1 cellular context compared by ENCODE assay signal in the genomic region with DNA sequence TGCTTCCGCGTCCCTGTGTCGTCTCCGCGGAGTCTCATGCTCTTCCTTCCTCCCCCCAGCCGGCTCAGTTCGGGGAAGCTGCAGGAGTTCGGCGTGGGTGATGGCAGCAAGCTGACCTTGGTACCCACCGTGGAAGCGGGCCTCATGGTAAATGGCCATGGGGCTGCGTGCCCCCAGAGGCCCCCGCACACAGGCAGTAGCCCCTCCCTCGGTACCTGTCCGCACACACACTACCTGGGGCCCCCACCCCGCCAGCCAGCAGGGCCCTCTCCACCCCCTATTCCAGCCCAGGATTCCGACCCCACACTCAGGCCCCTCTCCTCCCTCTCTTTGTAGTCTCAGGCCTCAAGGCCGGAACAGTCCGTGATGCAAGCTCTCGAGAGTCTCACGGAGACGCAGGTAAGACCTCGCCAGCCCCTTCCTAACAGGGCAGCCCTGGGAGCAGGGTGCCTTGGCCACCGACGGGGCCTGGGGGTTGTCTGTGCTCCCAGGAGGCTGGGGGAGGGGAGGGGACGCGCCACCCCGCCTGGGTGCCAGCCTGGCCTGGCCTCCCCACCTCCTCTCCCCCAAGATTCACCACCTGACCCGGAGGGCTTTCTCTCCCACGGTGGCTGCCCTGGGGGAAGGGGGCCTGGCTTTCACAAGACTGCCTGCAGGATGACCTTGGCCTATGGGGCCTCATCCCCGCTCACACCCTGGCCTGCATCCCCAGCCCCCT.
TF ChIP-seq lines count a peak whose summit lies in the region.

No MANE protein-coding gene starts in this region.

TF ChIP-seq in K562, 482 proteins besides CTCF, POLR2A, EP300 and RAD21 (continued from another document and continues in another):
- TF ChIP-seq, protein P1, sequence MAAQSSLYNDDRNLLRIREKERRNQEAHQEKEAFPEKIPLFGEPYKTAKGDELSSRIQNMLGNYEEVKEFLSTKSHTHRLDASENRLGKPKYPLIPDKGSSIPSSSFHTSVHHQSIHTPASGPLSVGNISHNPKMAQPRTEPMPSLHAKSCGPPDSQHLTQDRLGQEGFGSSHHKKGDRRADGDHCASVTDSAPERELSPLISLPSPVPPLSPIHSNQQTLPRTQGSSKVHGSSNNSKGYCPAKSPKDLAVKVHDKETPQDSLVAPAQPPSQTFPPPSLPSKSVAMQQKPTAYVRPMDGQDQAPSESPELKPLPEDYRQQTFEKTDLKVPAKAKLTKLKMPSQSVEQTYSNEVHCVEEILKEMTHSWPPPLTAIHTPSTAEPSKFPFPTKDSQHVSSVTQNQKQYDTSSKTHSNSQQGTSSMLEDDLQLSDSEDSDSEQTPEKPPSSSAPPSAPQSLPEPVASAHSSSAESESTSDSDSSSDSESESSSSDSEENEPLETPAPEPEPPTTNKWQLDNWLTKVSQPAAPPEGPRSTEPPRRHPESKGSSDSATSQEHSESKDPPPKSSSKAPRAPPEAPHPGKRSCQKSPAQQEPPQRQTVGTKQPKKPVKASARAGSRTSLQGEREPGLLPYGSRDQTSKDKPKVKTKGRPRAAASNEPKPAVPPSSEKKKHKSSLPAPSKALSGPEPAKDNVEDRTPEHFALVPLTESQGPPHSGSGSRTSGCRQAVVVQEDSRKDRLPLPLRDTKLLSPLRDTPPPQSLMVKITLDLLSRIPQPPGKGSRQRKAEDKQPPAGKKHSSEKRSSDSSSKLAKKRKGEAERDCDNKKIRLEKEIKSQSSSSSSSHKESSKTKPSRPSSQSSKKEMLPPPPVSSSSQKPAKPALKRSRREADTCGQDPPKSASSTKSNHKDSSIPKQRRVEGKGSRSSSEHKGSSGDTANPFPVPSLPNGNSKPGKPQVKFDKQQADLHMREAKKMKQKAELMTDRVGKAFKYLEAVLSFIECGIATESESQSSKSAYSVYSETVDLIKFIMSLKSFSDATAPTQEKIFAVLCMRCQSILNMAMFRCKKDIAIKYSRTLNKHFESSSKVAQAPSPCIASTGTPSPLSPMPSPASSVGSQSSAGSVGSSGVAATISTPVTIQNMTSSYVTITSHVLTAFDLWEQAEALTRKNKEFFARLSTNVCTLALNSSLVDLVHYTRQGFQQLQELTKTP (IDR thresholded peaks at IDR 0.05; ENCODE audit: low read depth in 1 of 2, partially characterized antibody in 2 of 2) = peak in 1 of 2 experiments; percentile 29
- TF ChIP-seq ZNF444 (CRISPR knock-in tag; IDR thresholded peaks at IDR 0.05) (peak; percentile 68; the same call in 1 of the 2 replicates), LARP7 (IDR thresholded peaks at IDR 0.05) (no peak), ZNF165 (CRISPR knock-in tag; IDR thresholded peaks at IDR 0.05; ENCODE audit: borderline replicate concordance) (no peak), GTF2A2 (tag; IDR thresholded peaks at IDR 0.05) (no peak), RBM15 (IDR thresholded peaks at IDR 0.05; ENCODE audit: insufficient read depth, low read length) (no peak), MAZ (CRISPR knock-in tag; conservative IDR thresholded peaks at IDR 0.05 in 1 of 2, IDR thresholded peaks at IDR 0.05 in 1 of 2) (peak in 1 of 2 experiments; percentile 7; a peak in 2 of 4 replicates), SMAD1 (IDR thresholded peaks at IDR 0.05; ENCODE audit: low read depth, low read length, partially characterized antibody) (no peak), BRCA1 (IDR thresholded peaks at IDR 0.05) (no peak), BRCA1 (CRISPR knock-in tag; IDR thresholded peaks at IDR 0.05) (no peak), ZNF507 (tag; conservative IDR thresholded peaks at IDR 0.05) (no peak), WHSC1 (IDR thresholded peaks at IDR 0.05; ENCODE audit: low read length) (no peak), ZNF431 (CRISPR knock-in tag; IDR thresholded peaks at IDR 0.05) (no peak), GTF2F1 (IDR thresholded peaks at IDR 0.05; ENCODE audit: low read depth, low read length) (no peak), EWSR1 (IDR thresholded peaks at IDR 0.05; ENCODE audit: borderline replicate concordance, low read depth, partially characterized antibody) (no peak), RBM22 (IDR thresholded peaks at IDR 0.05; ENCODE audit: low read depth, low read length, poor library complexity, severe bottlenecking) (no peak), TSC22D4 (tag; IDR thresholded peaks at IDR 0.05) (no peak), RNF2 (IDR thresholded peaks at IDR 0.05) (peak; percentile 46; the same call in 1 of the 2 replicates), SMAD4 (CRISPR knock-in tag; conservative IDR thresholded peaks at IDR 0.05) (peak; percentile 78), MTA3 (IDR thresholded peaks at IDR 0.05; ENCODE audit: borderline replicate concordance) (no peak), CEBPG (CRISPR knock-in tag; IDR thresholded peaks at IDR 0.05) (no peak), CEBPG (tag; conservative IDR thresholded peaks at IDR 0.05 in 1 of 2, IDR thresholded peaks at IDR 0.05 in 1 of 2) (no peak), SRSF1 (IDR thresholded peaks at IDR 0.05; ENCODE audit: low read depth, low read length) (no peak), HDAC1 (IDR thresholded peaks at IDR 0.05) (peak in 1 of 2 experiments; percentile 56; a peak in 1 of 4 replicates), BCL6 (CRISPR knock-in tag; IDR thresholded peaks at IDR 0.05) (no peak), ETV5 (CRISPR knock-in tag; IDR thresholded peaks at IDR 0.05; ENCODE audit: low read depth) (0 out of 2 replicates have a peak, but pooled peaks have one; percentile 46), ZBTB7A (IDR thresholded peaks at IDR 0.05; ENCODE audit: borderline replicate concordance, control insufficient read depth, low read depth, low read length) (no peak), NCOR1 (IDR thresholded peaks at IDR 0.05) (0 out of 2 replicates have a peak, but pooled peaks have one; percentile 5)
- TF ChIP-seq, protein P2, sequence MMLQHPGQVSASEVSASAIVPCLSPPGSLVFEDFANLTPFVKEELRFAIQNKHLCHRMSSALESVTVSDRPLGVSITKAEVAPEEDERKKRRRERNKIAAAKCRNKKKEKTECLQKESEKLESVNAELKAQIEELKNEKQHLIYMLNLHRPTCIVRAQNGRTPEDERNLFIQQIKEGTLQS (IDR thresholded peaks at IDR 0.05) = no peak
- TF ChIP-seq, protein P2 (CRISPR knock-in tag; conservative IDR thresholded peaks at IDR 0.05) = no peak
- TF ChIP-seq, protein P3, sequence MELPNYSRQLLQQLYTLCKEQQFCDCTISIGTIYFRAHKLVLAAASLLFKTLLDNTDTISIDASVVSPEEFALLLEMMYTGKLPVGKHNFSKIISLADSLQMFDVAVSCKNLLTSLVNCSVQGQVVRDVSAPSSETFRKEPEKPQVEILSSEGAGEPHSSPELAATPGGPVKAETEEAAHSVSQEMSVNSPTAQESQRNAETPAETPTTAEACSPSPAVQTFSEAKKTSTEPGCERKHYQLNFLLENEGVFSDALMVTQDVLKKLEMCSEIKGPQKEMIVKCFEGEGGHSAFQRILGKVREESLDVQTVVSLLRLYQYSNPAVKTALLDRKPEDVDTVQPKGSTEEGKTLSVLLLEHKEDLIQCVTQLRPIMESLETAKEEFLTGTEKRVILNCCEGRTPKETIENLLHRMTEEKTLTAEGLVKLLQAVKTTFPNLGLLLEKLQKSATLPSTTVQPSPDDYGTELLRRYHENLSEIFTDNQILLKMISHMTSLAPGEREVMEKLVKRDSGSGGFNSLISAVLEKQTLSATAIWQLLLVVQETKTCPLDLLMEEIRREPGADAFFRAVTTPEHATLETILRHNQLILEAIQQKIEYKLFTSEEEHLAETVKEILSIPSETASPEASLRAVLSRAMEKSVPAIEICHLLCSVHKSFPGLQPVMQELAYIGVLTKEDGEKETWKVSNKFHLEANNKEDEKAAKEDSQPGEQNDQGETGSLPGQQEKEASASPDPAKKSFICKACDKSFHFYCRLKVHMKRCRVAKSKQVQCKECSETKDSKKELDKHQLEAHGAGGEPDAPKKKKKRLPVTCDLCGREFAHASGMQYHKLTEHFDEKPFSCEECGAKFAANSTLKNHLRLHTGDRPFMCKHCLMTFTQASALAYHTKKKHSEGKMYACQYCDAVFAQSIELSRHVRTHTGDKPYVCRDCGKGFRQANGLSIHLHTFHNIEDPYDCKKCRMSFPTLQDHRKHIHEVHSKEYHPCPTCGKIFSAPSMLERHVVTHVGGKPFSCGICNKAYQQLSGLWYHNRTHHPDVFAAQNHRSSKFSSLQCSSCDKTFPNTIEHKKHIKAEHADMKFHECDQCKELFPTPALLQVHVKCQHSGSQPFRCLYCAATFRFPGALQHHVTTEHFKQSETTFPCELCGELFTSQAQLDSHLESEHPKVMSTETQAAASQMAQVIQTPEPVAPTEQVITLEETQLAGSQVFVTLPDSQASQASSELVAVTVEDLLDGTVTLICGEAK (IDR thresholded peaks at IDR 0.05) = no peak
- TF ChIP-seq, protein P3 (CRISPR knock-in tag; IDR thresholded peaks at IDR 0.05) = no peak
- TF ChIP-seq, protein P4, sequence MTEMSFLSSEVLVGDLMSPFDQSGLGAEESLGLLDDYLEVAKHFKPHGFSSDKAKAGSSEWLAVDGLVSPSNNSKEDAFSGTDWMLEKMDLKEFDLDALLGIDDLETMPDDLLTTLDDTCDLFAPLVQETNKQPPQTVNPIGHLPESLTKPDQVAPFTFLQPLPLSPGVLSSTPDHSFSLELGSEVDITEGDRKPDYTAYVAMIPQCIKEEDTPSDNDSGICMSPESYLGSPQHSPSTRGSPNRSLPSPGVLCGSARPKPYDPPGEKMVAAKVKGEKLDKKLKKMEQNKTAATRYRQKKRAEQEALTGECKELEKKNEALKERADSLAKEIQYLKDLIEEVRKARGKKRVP (CRISPR knock-in tag; IDR thresholded peaks at IDR 0.05) = no peak
- TF ChIP-seq, protein P5, sequence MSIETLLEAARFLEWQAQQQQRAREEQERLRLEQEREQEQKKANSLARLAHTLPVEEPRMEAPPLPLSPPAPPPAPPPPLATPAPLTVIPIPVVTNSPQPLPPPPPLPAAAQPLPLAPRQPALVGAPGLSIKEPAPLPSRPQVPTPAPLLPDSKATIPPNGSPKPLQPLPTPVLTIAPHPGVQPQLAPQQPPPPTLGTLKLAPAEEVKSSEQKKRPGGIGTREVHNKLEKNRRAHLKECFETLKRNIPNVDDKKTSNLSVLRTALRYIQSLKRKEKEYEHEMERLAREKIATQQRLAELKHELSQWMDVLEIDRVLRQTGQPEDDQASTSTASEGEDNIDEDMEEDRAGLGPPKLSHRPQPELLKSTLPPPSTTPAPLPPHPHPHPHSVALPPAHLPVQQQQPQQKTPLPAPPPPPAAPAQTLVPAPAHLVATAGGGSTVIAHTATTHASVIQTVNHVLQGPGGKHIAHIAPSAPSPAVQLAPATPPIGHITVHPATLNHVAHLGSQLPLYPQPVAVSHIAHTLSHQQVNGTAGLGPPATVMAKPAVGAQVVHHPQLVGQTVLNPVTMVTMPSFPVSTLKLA (conservative IDR thresholded peaks at IDR 0.05) = peak in 1 of 2 experiments; percentile 8; a peak in 1 of 4 replicates
- TF ChIP-seq, protein P6, sequence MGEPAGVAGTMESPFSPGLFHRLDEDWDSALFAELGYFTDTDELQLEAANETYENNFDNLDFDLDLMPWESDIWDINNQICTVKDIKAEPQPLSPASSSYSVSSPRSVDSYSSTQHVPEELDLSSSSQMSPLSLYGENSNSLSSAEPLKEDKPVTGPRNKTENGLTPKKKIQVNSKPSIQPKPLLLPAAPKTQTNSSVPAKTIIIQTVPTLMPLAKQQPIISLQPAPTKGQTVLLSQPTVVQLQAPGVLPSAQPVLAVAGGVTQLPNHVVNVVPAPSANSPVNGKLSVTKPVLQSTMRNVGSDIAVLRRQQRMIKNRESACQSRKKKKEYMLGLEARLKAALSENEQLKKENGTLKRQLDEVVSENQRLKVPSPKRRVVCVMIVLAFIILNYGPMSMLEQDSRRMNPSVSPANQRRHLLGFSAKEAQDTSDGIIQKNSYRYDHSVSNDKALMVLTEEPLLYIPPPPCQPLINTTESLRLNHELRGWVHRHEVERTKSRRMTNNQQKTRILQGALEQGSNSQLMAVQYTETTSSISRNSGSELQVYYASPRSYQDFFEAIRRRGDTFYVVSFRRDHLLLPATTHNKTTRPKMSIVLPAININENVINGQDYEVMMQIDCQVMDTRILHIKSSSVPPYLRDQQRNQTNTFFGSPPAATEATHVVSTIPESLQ (CRISPR knock-in tag; IDR thresholded peaks at IDR 0.05) = no peak
